Comparison of ENCODE assay signal across 18 cellular contexts in genomic region chr2:30492619-30493018, GRCh38.
"Had no signal": no experiment of that assay in that cellular context is flagged by ENCODE, and none has a peak within 500 bp of the region (broad histone marks: within the 10 kb centered on the region; RNA-seq: fewer than 3 reads in every experiment).

No MANE protein-coding gene starts in this region.

- H3K4me3 Mint-ChIP-seq: activated CD4-positive, alpha-beta T cell treated with anti-CD3 and anti-CD28 coated beads, Interleukin-2, amount 10 ng/mL, durations not matched to agents 24 days and 14 days; activated CD8-positive, alpha-beta T cell treated with anti-CD3 and anti-CD28 coated beads for 36 hours; activated naive CD4-positive, alpha-beta T cell treated with anti-CD3 and anti-CD28 coated beads, Interleukin-2, amount 10 ng/mL, durations not matched to agents 7 days and 5 days; activated naive CD8-positive, alpha-beta T cell treated with anti-CD3 and anti-CD28 coated beads, Interleukin-2, amount 50 U/mL, for 24 hours; activated T-cell treated with anti-CD3 and anti-CD28 coated beads, Interleukin-2, amount 50 U/mL, for 24 hours; effector memory CD8-positive, alpha-beta T cell; naive thymus-derived CD4-positive, alpha-beta T cell; stimulated activated naive CD8-positive, alpha-beta T cell treated with anti-CD3 and anti-CD28 coated beads, Interleukin-15, amount 100 ng/mL, for 72 hours had no signal

- H3K4me3 ChIP-seq: ascending aorta, mucosa of descending colon, vagina had no signal

- H3K27ac Mint-ChIP-seq: activated CD4-positive, alpha-beta T cell treated with anti-CD3 and anti-CD28 coated beads, Interleukin-2, amount 10 ng/mL, durations not matched to agents 24 days and 14 days; activated CD8-positive, alpha-beta T cell treated with anti-CD3 and anti-CD28 coated beads for 36 hours; activated naive CD4-positive, alpha-beta T cell treated with anti-CD3 and anti-CD28 coated beads, Interleukin-2, amount 10 ng/mL, durations not matched to agents 7 days and 5 days; activated naive CD8-positive, alpha-beta T cell treated with anti-CD3 and anti-CD28 coated beads, Interleukin-2, amount 50 U/mL, for 24 hours; activated T-cell treated with anti-CD3 and anti-CD28 coated beads, Interleukin-2, amount 50 U/mL, for 24 hours; effector memory CD8-positive, alpha-beta T cell; stimulated activated naive CD8-positive, alpha-beta T cell treated with anti-CD3 and anti-CD28 coated beads, Interleukin-15, amount 100 ng/mL, for 72 hours had no signal

- H3K27me3 Mint-ChIP-seq: activated CD4-positive, alpha-beta T cell treated with anti-CD3 and anti-CD28 coated beads, Interleukin-2, amount 10 ng/mL, durations not matched to agents 24 days and 14 days; activated CD8-positive, alpha-beta T cell treated with anti-CD3 and anti-CD28 coated beads for 36 hours; activated naive CD4-positive, alpha-beta T cell treated with anti-CD3 and anti-CD28 coated beads, Interleukin-2, amount 10 ng/mL, durations not matched to agents 7 days and 5 days; activated naive CD8-positive, alpha-beta T cell treated with anti-CD3 and anti-CD28 coated beads, Interleukin-2, amount 50 U/mL, for 24 hours; activated T-cell treated with anti-CD3 and anti-CD28 coated beads, Interleukin-2, amount 50 U/mL, for 24 hours; effector memory CD8-positive, alpha-beta T cell; naive thymus-derived CD4-positive, alpha-beta T cell; stimulated activated naive CD8-positive, alpha-beta T cell treated with anti-CD3 and anti-CD28 coated beads, Interleukin-15, amount 100 ng/mL, for 72 hours had no signal

- H3K27me3 ChIP-seq: ascending aorta, vagina had no signal

- H3K27ac ChIP-seq: vagina had no signal

- DNase-seq: activated CD4-positive, alpha-beta T cell treated with anti-CD3 and anti-CD28 coated beads, Interleukin-2, amount 10 ng/mL, durations not matched to agents 24 days and 14 days; activated CD8-positive, alpha-beta T cell treated with anti-CD3 and anti-CD28 coated beads for 36 hours; activated naive CD4-positive, alpha-beta T cell treated with anti-CD3 and anti-CD28 coated beads, Interleukin-2, amount 10 ng/mL, durations not matched to agents 7 days and 5 days; activated naive CD8-positive, alpha-beta T cell treated with anti-CD3 and anti-CD28 coated beads, Interleukin-2, amount 50 U/mL, for 24 hours; activated T-cell treated with anti-CD3 and anti-CD28 coated beads, Interleukin-2, amount 50 U/mL, for 24 hours; effector memory CD8-positive, alpha-beta T cell; foreskin melanocyte; head of caudate nucleus; mesenchymal stem cell; mucosa of descending colon; naive thymus-derived CD4-positive, alpha-beta T cell; posterior cingulate gyrus; stimulated activated naive CD8-positive, alpha-beta T cell treated with anti-CD3 and anti-CD28 coated beads, Interleukin-15, amount 100 ng/mL, for 72 hours; T-helper 1 cell; T1000; trophoblast cell had no signal

- ATAC-seq: activated CD8-positive, alpha-beta T cell treated with anti-CD3 and anti-CD28 coated beads for 36 hours; activated naive CD8-positive, alpha-beta T cell treated with anti-CD3 and anti-CD28 coated beads, Interleukin-2, amount 50 U/mL, for 24 hours; effector memory CD8-positive, alpha-beta T cell; mucosa of descending colon; naive thymus-derived CD4-positive, alpha-beta T cell; stimulated activated naive CD8-positive, alpha-beta T cell treated with anti-CD3 and anti-CD28 coated beads, Interleukin-15, amount 100 ng/mL, for 72 hours had no signal

- H3K36me3 ChIP-seq: ascending aorta, vagina had no signal

- H3K9me3 ChIP-seq: vagina had no signal
